In the genomic region with DNA sequence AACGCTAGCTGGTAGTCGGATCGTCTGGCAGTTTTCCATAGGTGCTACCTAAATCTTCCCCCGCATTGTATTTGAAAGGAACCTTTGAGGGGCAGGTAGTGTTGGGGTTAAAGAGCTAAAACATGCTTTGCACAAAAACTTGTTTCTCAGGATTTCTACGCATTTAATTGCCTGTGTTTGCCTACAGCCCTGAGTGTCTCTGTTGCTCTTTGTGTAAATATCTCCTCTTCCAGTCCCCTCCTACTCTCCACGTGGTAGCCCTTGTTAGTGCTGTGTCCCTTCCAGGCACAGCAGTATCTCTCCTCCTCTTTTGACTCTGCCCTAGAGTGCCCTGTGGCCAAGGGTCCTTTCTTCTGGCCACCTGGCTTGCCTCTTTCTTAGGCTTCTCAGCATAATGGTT, we compare ENCODE assay signal across 17 cellular contexts.
A peak's percentile ranks its signal among the peaks of the same experiment; 100 is the strongest.
DNase-seq lines count a peak whose midpoint lies in the region; ATAC-seq and TF ChIP-seq lines count a peak whose summit lies in the region.
"Had no signal": no experiment of that assay in that cellular context is flagged by ENCODE, and none has a peak within 500 bp of the region (broad histone marks: within the 10 kb centered on the region; RNA-seq: fewer than 3 reads in every experiment).

No MANE protein-coding gene starts in this region.

- H3K4me1 Mint-ChIP-seq in progenitor cell of endocrine pancreas (ENCODE audit: low read depth): peaks cover 55% of the 10 kb centered on the region
- no peaks in the 10 kb centered on the region for H3K4me1 Mint-ChIP-seq in activated T-helper 17 cell treated with anti-CD3 and anti-CD28 coated beads, Interleukin-2, amount 50 U/mL, for 72 hours
- H3K4me1 Mint-ChIP-seq: B cell had no signal

- peaks cover 4% of the 10 kb centered on the region for H3K9me3 Mint-ChIP-seq in progenitor cell of endocrine pancreas (ENCODE audit: low read depth)
- no peaks in the 10 kb centered on the region for H3K9me3 Mint-ChIP-seq in activated T-helper 17 cell treated with anti-CD3 and anti-CD28 coated beads, Interleukin-2, amount 50 U/mL, for 72 hours

- H3K4me3 Mint-ChIP-seq in progenitor cell of endocrine pancreas (ENCODE audit: low read depth): peak overlapping the region; percentile 9
- no peak overlapping the region for H3K4me3 Mint-ChIP-seq in activated T-helper 17 cell treated with anti-CD3 and anti-CD28 coated beads, Interleukin-2, amount 50 U/mL, for 72 hours
- H3K4me3 Mint-ChIP-seq: B cell; T-helper 2 cell treated with Interferon-gamma antibody and Interleukin-4, amounts not matched to agents 5 μg/mL and 100 μg/mL, for 36 hours had no signal

- DNase-seq in ELF-1 (ENCODE audit: low read depth, low spot score): peak; percentile 66
- peak; percentile 32 for DNase-seq in NCI-H345 treated with DMSO at 0.1 percent for 48 hours (lab: John Stamatoyannopoulos, UW; ENCODE audit: unreplicated experiment)
- DNase-seq in progenitor cell of endocrine pancreas (ENCODE audit: low spot score, unreplicated experiment): no peak
- no peak for DNase-seq in middle frontal gyrus (ENCODE audit: extremely low spot score, low spot score)
- DNase-seq: activated T-cell treated with anti-CD3 and anti-CD28 coated beads, Interleukin-2, amount 50 U/mL, for 48 hours; cerebellar nuclear complex; HCEC 1CT; NCI-H1436 treated with DMSO at 0.1 percent for 48 hours; pancreas; SIG-M5; stomach had no signal

- H3K27me3 Mint-ChIP-seq in progenitor cell of endocrine pancreas: no peaks in the 10 kb centered on the region
- H3K27me3 Mint-ChIP-seq in activated T-helper 17 cell treated with anti-CD3 and anti-CD28 coated beads, Interleukin-2, amount 50 U/mL, for 72 hours: no peaks in the 10 kb centered on the region
- H3K27me3 Mint-ChIP-seq: B cell had no signal

- H3K27ac Mint-ChIP-seq in progenitor cell of endocrine pancreas: peak overlapping the region; percentile 88
- H3K27ac Mint-ChIP-seq in activated T-helper 17 cell treated with anti-CD3 and anti-CD28 coated beads, Interleukin-2, amount 50 U/mL, for 72 hours: no peak overlapping the region
- H3K27ac Mint-ChIP-seq: B cell; T-helper 2 cell treated with Interferon-gamma antibody and Interleukin-4, amounts not matched to agents 5 μg/mL and 100 μg/mL, for 36 hours had no signal

- TF ChIP-seq CTCF in progenitor cell of endocrine pancreas (IDR thresholded peaks at IDR 0.05; ENCODE audit: unreplicated experiment): no peak

- ATAC-seq in esophagus mucosa (peak; percentile 58), HG03097 (IDR thresholded peaks at IDR 0.05; ENCODE audit: low FRiP score, unreplicated experiment) (no peak), GM21526 (IDR thresholded peaks at IDR 0.05; ENCODE audit: low FRiP score, unreplicated experiment) (no peak)
- ATAC-seq in activated T-helper 17 cell treated with anti-CD3 and anti-CD28 coated beads, Interleukin-2, amount 50 U/mL, for 72 hours (replicated peaks): no peak

- H3K36me3 Mint-ChIP-seq in progenitor cell of endocrine pancreas (ENCODE audit: insufficient read depth): no peaks in the 10 kb centered on the region
- H3K36me3 Mint-ChIP-seq in activated T-helper 17 cell treated with anti-CD3 and anti-CD28 coated beads, Interleukin-2, amount 50 U/mL, for 72 hours (ENCODE audit: low read depth): no peaks in the 10 kb centered on the region

Comparison
In these comparisons a context has a peak if more than half of its experiments do, and no peak if none do; other contexts are left out.
1. DNase-seq: peak in ELF-1 (single experiment) and NCI-H345 treated with DMSO at 0.1 percent for 48 hours (single experiment); none in progenitor cell of endocrine pancreas (single experiment) and middle frontal gyrus (single experiment).